9 cellular contexts compared by ENCODE assay signal in genomic region chr2:112623913-112624777, GRCh38. TPM values are rescaled to one million over a fixed set of nuclear protein-coding genes. Genes with fewer than 3 reads are reported as not detected.
DNase-seq lines count a peak whose midpoint lies in the region; ATAC-seq and TF ChIP-seq lines count a peak whose summit lies in the region.
"Had no signal": no experiment of that assay in that cellular context is flagged by ENCODE, and none has a peak within 500 bp of the region (broad histone marks: within the 10 kb centered on the region; RNA-seq: fewer than 3 reads in every experiment).

No MANE protein-coding gene starts in this region.

- H3K27ac ChIP-seq in coronary artery = no peak overlapping the region
- H3K27ac ChIP-seq: pancreas had no signal

- peak overlapping the region; percentile 58 for H3K27ac Mint-ChIP-seq in activated CD4-positive, alpha-beta memory T cell treated with anti-CD3 and anti-CD28 coated beads for 36 hours

- TF ChIP-seq CTCF in epithelial cell of esophagus (IDR thresholded peaks at IDR 0.05; ENCODE audit: insufficient read depth, low read depth, low read length, missing control alignments) = no peak
- no peak for TF ChIP-seq CTCF in coronary artery (IDR thresholded peaks at IDR 0.05)

- peak overlapping the region; percentile 12 for H3K4me3 Mint-ChIP-seq in activated CD4-positive, alpha-beta memory T cell treated with anti-CD3 and anti-CD28 coated beads for 36 hours

- intact Hi-C loops in activated CD4-positive, alpha-beta memory T cell treated with anti-CD3 and anti-CD28 coated beads for 36 hours (cut with micrococcal nuclease) = loop anchor here (10.0 kb wide), 1 partner anchor 261 kb away; no protein-coding TSS in a partner anchor

- POLR2A ChIA-PET in activated CD4-positive, alpha-beta memory T cell treated with anti-CD3 and anti-CD28 coated beads for 36 hours (lab: Charles Lee) = interaction anchor here (1.3 kb wide), 1 partner anchor 24 kb away, joined by 3 read pairs; no protein-coding TSS in a partner anchor

- no peak overlapping the region for H3K4me3 ChIP-seq in epithelial cell of esophagus (ENCODE audit: low read length)
- H3K4me3 ChIP-seq in coronary artery = no peak overlapping the region
- H3K4me3 ChIP-seq: pancreas had no signal

- CTCF ChIA-PET in activated CD4-positive, alpha-beta memory T cell treated with anti-CD3 and anti-CD28 coated beads for 36 hours (lab: Charles Lee) = interaction anchor here (1.2 to 6.7 kb wide), 7 partner anchors 11 to 104 kb away, joined by 4 to 212 read pairs (median 19); partner anchors contain the start of gene SLC20A1

- H3K36me3 Mint-ChIP-seq in activated CD4-positive, alpha-beta memory T cell treated with anti-CD3 and anti-CD28 coated beads for 36 hours = no peaks in the 10 kb centered on the region

- no peaks in the 10 kb centered on the region for H3K27me3 Mint-ChIP-seq in activated CD4-positive, alpha-beta memory T cell treated with anti-CD3 and anti-CD28 coated beads for 36 hours

- ATAC-seq in GM19023 (IDR thresholded peaks at IDR 0.05; ENCODE audit: unreplicated experiment) = peak; percentile 75

- H3K9me3 Mint-ChIP-seq in activated CD4-positive, alpha-beta memory T cell treated with anti-CD3 and anti-CD28 coated beads for 36 hours = no peaks in the 10 kb centered on the region

- peaks cover 45% of the 10 kb centered on the region for H3K4me1 Mint-ChIP-seq in activated CD4-positive, alpha-beta memory T cell treated with anti-CD3 and anti-CD28 coated beads for 36 hours (ENCODE audit: low read depth)

- DNase-seq in HPDE6-E6E7 (ENCODE audit: extremely low spot score) (peak; percentile 85), epithelial cell of esophagus (ENCODE audit: low read depth) (peak; percentile 99), NCI-H510A treated with DMSO at 0.1 percent for 48 hours (lab: John Stamatoyannopoulos, UW) (no peak), coronary artery (ENCODE audit: low spot score) (no peak), NCI-H128 (lab: John Stamatoyannopoulos, UW; ENCODE audit: unreplicated experiment) (no peak)
- DNase-seq in activated CD4-positive, alpha-beta memory T cell treated with anti-CD3 and anti-CD28 coated beads for 36 hours = peak; percentile 88
- peak; percentile 63 to 66 for DNase-seq in stimulated activated CD4-positive, alpha-beta T cell treated with anti-CD3 and anti-CD28 coated beads, Interleukin-15, amount 100 ng/mL, for 48 hours (ENCODE audit: low read depth in 2 of 2)

RNA-seq across cellular contexts. Expression of gene SLC20A1, which starts 21.6 kb away (rescaled TPM):
- total RNA-seq in activated CD4-positive, alpha-beta memory T cell treated with anti-CD3 and anti-CD28 coated beads for 36 hours = 10 to 100 TPM; 88.8 to 91.3 TPM

RNA-seq across cellular contexts. Expression of gene CHCHD5, which starts 39.7 kb away (rescaled TPM):
- 10 to 100 TPM; 39.3 to 41.4 TPM for total RNA-seq in activated CD4-positive, alpha-beta memory T cell treated with anti-CD3 and anti-CD28 coated beads for 36 hours

Comparison
In these comparisons a context has a peak if more than half of its experiments do, and no peak if none do; other contexts are left out.
1. DNase-seq: peak in HPDE6-E6E7 (single experiment), activated CD4-positive, alpha-beta memory T cell treated with anti-CD3 and anti-CD28 coated beads for 36 hours (single experiment), epithelial cell of esophagus (single experiment) and stimulated activated CD4-positive, alpha-beta T cell treated with anti-CD3 and anti-CD28 coated beads, Interleukin-15, amount 100 ng/mL, for 48 hours (2 of 2); none in NCI-H510A treated with DMSO at 0.1 percent for 48 hours (single experiment), coronary artery (single experiment) and NCI-H128 (single experiment).